ENCODE assay signal across 8 cellular contexts in genomic region chr12:108730337-108731104, GRCh38. TPM values are rescaled to one million over a fixed set of nuclear protein-coding genes. Genes with fewer than 3 reads are reported as not detected.
DNase-seq lines count a peak whose midpoint lies in the region; ATAC-seq and TF ChIP-seq lines count a peak whose summit lies in the region.

No MANE protein-coding gene starts in this region.

- H3K9ac ChIP-seq in Loucy (ENCODE audit: low read depth, low read length, poor library complexity, severe bottlenecking), result peak overlapping the region; percentile 85

- H3K4me1 ChIP-seq in A673 (ENCODE audit: insufficient read depth, low read length, poor library complexity, severe bottlenecking), result peaks cover 30% of the 10 kb centered on the region
- H3K4me1 ChIP-seq in Loucy (ENCODE audit: insufficient read depth, low read length, poor library complexity, severe bottlenecking), result peaks cover 46% of the 10 kb centered on the region
- H3K4me1 ChIP-seq in left ventricle myocardium inferior, result peaks cover 65% of the 10 kb centered on the region

- H3K36me3 ChIP-seq in A673 (ENCODE audit: insufficient read depth, low read length, poor library complexity, severe bottlenecking), result peaks cover 3% of the 10 kb centered on the region
- no peaks in the 10 kb centered on the region for H3K36me3 ChIP-seq in Loucy (ENCODE audit: insufficient read depth, low read length)
- H3K36me3 ChIP-seq in left ventricle myocardium inferior, result no peaks in the 10 kb centered on the region

- H3K9me2 ChIP-seq in Loucy (replicated peaks; ENCODE audit: low read depth, low read length), result no peaks in the 10 kb centered on the region

- 0 to 1% (median 0%) methylated on average over 31 to 46 of the region's 46 CpGs for WGBS in adipose tissue, 3 donors

- peaks cover 54% of the 10 kb centered on the region for H3K79me2 ChIP-seq in Loucy (ENCODE audit: insufficient read depth, low read length)

- BruUV-seq in A673 (replicated peaks; lab: Mats Ljungman, UMichigan), result no TSS peak

- H2AFZ ChIP-seq in Loucy (ENCODE audit: low read length), result peak overlapping the region; percentile 59

- intact Hi-C loops in A673 (cut with micrococcal nuclease; ENCODE audit: unreplicated experiment) (loop anchor here (2.0 to 10.0 kb wide), 3 partner anchors 40 to 166 kb away; partner anchors contain the start of genes ISCU and SART3), left ventricle myocardium inferior (cut with micrococcal nuclease) (loop anchor here (10.0 kb wide), 1 partner anchor 66 kb away; no protein-coding TSS in a partner anchor), posterior cingulate gyrus (cut with DNase I) (loop anchor here (1.0 to 2.0 kb wide), 2 partner anchors 39 to 72 kb away; no protein-coding TSS in a partner anchor)

- peak; percentile 54 for TF ChIP-seq POLR2A in GM18526 (IDR thresholded peaks at IDR 0.05; ENCODE audit: extremely low read depth, insufficient read length)

- ATAC-seq in HG03095 (IDR thresholded peaks at IDR 0.05; ENCODE audit: unreplicated experiment), result no peak

- H3K27me3 ChIP-seq in A673 (replicated peaks; ENCODE audit: insufficient read depth, low read depth, low read length, poor library complexity) (no peaks in the 10 kb centered on the region), Loucy (ENCODE audit: insufficient read depth, low read length, poor library complexity, severe bottlenecking) (no peaks in the 10 kb centered on the region), left ventricle myocardium inferior (ENCODE audit: low read depth) (no peaks in the 10 kb centered on the region)

- CTCF ChIA-PET in A673 (lab: Charles Lee), result no interaction called here

- H3K27ac ChIP-seq in A673 (ENCODE audit: low read depth, low read length, poor library complexity, severe bottlenecking), result peak overlapping the region; percentile 92
- peak overlapping the region; percentile 91 for H3K27ac ChIP-seq in adipose tissue (ENCODE audit: low read depth, low read length)
- H3K27ac ChIP-seq in left ventricle myocardium inferior (replicated peaks), result peak overlapping the region; percentile 97

- peak; percentile 75 for DNase-seq in A673 (ENCODE audit: low spot score)
- DNase-seq in SHP77 (lab: John Stamatoyannopoulos, UW), result peak; percentile 52 to 67
- peak; percentile 63 for DNase-seq in left ventricle myocardium inferior
- peak; percentile 48 to 94 (median 62) for DNase-seq in posterior cingulate gyrus

- no peaks in the 10 kb centered on the region for H3K9me3 ChIP-seq in A673 (ENCODE audit: low read depth, low read length, poor library complexity, severe bottlenecking)
- H3K9me3 ChIP-seq in Loucy (ENCODE audit: insufficient read depth, low read depth, low read length), result no peaks in the 10 kb centered on the region
- H3K9me3 ChIP-seq in left ventricle myocardium inferior (replicated peaks), result no peaks in the 10 kb centered on the region

- POLR2A ChIA-PET in A673 (lab: Charles Lee; ENCODE audit: low non-redundant PET), result interaction anchor here (0.6 kb wide), 1 partner anchor 31 kb away, joined by 23 read pairs; no protein-coding TSS in a partner anchor

- H3K4me3 ChIP-seq in A673 (ENCODE audit: low read depth, low read length, poor library complexity, severe bottlenecking) (peak overlapping the region; percentile 90), Loucy (ENCODE audit: low read length, poor library complexity, severe bottlenecking) (peak overlapping the region; percentile 92), left ventricle myocardium inferior (peak overlapping the region; percentile 90)

- no peak for TF ChIP-seq CTCF in A673 (conservative IDR thresholded peaks at IDR 0.05; ENCODE audit: low read depth, low read length)
- no peak for TF ChIP-seq CTCF in Loucy (conservative IDR thresholded peaks at IDR 0.05; ENCODE audit: low read length)
- TF ChIP-seq CTCF in left ventricle myocardium inferior (IDR thresholded peaks at IDR 0.05; ENCODE audit: borderline replicate concordance), result no peak

- H3K4me2 ChIP-seq in Loucy (ENCODE audit: low read depth, low read length, poor library complexity, severe bottlenecking), result peak overlapping the region; percentile 87

- H3F3A ChIP-seq in Loucy (ENCODE audit: low read depth), result no peaks in the 10 kb centered on the region

- peaks cover 40% of the 10 kb centered on the region for H4K20me1 ChIP-seq in Loucy (ENCODE audit: insufficient read depth, low read length, poor library complexity, severe bottlenecking)

RNA-seq across cellular contexts. Expression of gene CORO1C, which starts 0.8 kb away (rescaled TPM):
- total RNA-seq in A673 (2021), result 206 and 208 TPM in 2 replicates
- polyA plus RNA-seq in adipose tissue, result 10 to 100 TPM; 11.6 to 72.0 (median 53.3) TPM
- total RNA-seq in left ventricle myocardium inferior, result 59.6 TPM
